In the genomic region with DNA sequence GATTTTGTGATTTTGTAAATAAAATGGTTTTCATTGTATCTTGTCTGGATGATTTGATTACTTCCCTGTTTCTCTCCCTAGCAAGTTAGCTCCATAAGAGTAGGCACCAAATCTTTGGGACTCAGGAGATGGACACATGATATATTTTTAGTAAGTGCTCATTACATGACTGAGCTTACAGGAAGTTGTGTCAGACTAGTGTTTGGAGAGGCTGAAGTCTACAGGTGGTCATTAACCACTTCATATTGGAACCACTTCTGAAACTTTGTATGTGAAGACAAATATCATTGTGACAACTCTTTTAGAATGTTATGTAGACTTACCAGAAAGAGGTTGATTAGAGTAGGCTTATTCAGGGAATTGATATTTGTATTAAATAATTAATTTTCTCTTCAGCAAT, we compare ENCODE assay signal across 13 cellular contexts. TPM values are rescaled to one million over a fixed set of nuclear protein-coding genes. Genes with fewer than 3 reads are reported as not detected.
A peak's percentile ranks its signal among the peaks of the same experiment; 100 is the strongest.
DNase-seq lines count a peak whose midpoint lies in the region; ATAC-seq lines count a peak whose summit lies in the region.
"Had no signal": no experiment of that assay in that cellular context is flagged by ENCODE, and none has a peak within 500 bp of the region (broad histone marks: within the 10 kb centered on the region; RNA-seq: fewer than 3 reads in every experiment).

No MANE protein-coding gene starts in this region.

- no peak overlapping the region for H3K4me3 Mint-ChIP-seq in stimulated activated naive CD8-positive, alpha-beta T cell treated with anti-CD3 and anti-CD28 coated beads, Interleukin-15, amount 100 ng/mL, for 72 hours
- H3K4me3 Mint-ChIP-seq: CD4-positive, alpha-beta memory T cell; H9 had no signal

- ATAC-seq in GM18861 (IDR thresholded peaks at IDR 0.05; ENCODE audit: unreplicated experiment) (peak; percentile 46), GM21528 (IDR thresholded peaks at IDR 0.05; ENCODE audit: low FRiP score, unreplicated experiment) (peak; percentile 66), HG03108 (IDR thresholded peaks at IDR 0.05; ENCODE audit: unreplicated experiment) (peak; percentile 47), left colon (peak; percentile 75)
- no peak for ATAC-seq in stimulated activated naive CD8-positive, alpha-beta T cell treated with anti-CD3 and anti-CD28 coated beads, Interleukin-15, amount 100 ng/mL, for 72 hours

- H3K27me3 Mint-ChIP-seq in stimulated activated naive CD8-positive, alpha-beta T cell treated with anti-CD3 and anti-CD28 coated beads, Interleukin-15, amount 100 ng/mL, for 72 hours = no peaks in the 10 kb centered on the region
- H3K27me3 Mint-ChIP-seq: CD4-positive, alpha-beta memory T cell had no signal

- DNase-seq in left colon (no peak), mesenteric fat pad (ENCODE audit: low spot score) (no peak), dermis blood vessel endothelial cell (no peak), NCI-H82 (lab: John Stamatoyannopoulos, UW) (no peak)
- DNase-seq in stimulated activated naive CD8-positive, alpha-beta T cell treated with anti-CD3 and anti-CD28 coated beads, Interleukin-15, amount 100 ng/mL, for 72 hours = no peak
- DNase-seq: activated CD8-positive, alpha-beta memory T cell treated with anti-CD3 and anti-CD28 coated beads, Interleukin-2, amount 50 U/mL, for 48 hours; CD4-positive, alpha-beta memory T cell; H9; KBM-7; kidney glomerular epithelial cell had no signal

- intact Hi-C loops in left colon (cut with DNase I, micrococcal nuclease) = no loop called here

- no peaks in the 10 kb centered on the region for H3K9me3 Mint-ChIP-seq in stimulated activated naive CD8-positive, alpha-beta T cell treated with anti-CD3 and anti-CD28 coated beads, Interleukin-15, amount 100 ng/mL, for 72 hours
- H3K9me3 Mint-ChIP-seq: H9 had no signal

- H3K27ac Mint-ChIP-seq in stimulated activated naive CD8-positive, alpha-beta T cell treated with anti-CD3 and anti-CD28 coated beads, Interleukin-15, amount 100 ng/mL, for 72 hours = no peak overlapping the region
- H3K27ac Mint-ChIP-seq: CD4-positive, alpha-beta memory T cell had no signal

- no peaks in the 10 kb centered on the region for H3K4me1 Mint-ChIP-seq in stimulated activated naive CD8-positive, alpha-beta T cell treated with anti-CD3 and anti-CD28 coated beads, Interleukin-15, amount 100 ng/mL, for 72 hours
- H3K4me1 Mint-ChIP-seq: CD4-positive, alpha-beta memory T cell had no signal

RNA-seq across cellular contexts. Expression of a gene that starts 19.1 kb away (rescaled TPM):
- total RNA-seq in left colon (10 to 100 TPM; 29.0 to 44.8 TPM), mesenteric fat pad (20.7 TPM), dermis blood vessel endothelial cell (6.0 and 13.4 TPM in 2 replicates)
- total RNA-seq: CD4-positive, alpha-beta memory T cell had no signal
